18 cellular contexts compared by ENCODE assay signal in the genomic region with DNA sequence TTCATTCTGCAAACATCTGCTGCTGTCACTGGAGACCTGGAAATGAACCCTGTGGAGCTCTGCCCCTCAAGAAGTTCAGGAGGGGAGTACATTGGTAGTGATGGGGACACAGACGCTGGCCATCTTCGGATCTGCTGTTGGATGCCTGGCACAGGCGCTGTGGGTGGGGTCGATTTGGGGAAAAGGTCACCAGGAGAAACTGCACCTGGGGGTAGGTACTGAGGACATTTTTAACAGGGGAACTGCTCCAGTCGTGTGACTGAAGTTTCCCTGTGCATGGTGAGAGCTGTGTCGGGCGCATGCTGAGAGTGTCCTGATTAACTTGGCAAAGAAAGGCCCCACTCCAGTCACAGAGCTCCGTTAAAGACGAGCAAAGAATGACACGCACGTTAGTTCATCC. TPM values are rescaled to one million over a fixed set of nuclear protein-coding genes. Genes with fewer than 3 reads are reported as not detected.
DNase-seq lines count a peak whose midpoint lies in the region; ATAC-seq, FAIRE-seq and TF ChIP-seq lines count a peak whose summit lies in the region.
"Had no signal": no experiment of that assay in that cellular context is flagged by ENCODE, and none has a peak within 500 bp of the region (broad histone marks: within the 10 kb centered on the region; RNA-seq: fewer than 3 reads in every experiment).

No MANE protein-coding gene starts in this region.

- H3K27me3 ChIP-seq in right lobe of liver (no peaks in the 10 kb centered on the region), HepG2 (ENCODE audit: control insufficient read depth in 1 of 2, insufficient read depth in 2 of 2, low read length in 2 of 2) (peaks cover 0 to 3% of the 10 kb centered on the region in 2 experiments; a peak in 1 of 5 replicates), sigmoid colon (peaks cover 0 to 8% (median 0%) of the 10 kb centered on the region in 3 donors)
- H3K27me3 ChIP-seq: BE2C had no signal

- in situ Hi-C loops in HepG2 (cut with HindIII; ENCODE audit: extremely low pct_ligation_motif_present, low pct_unique_long_range_greater_than_20kb) = no loop called here

- H3K4me1 Mint-ChIP-seq in activated naive CD4-positive, alpha-beta T cell treated with anti-CD3 and anti-CD28 coated beads, Interleukin-2, amount 10 ng/mL, durations not matched to agents 7 days and 5 days = no peaks in the 10 kb centered on the region
- H3K4me1 Mint-ChIP-seq in Calu3 (ENCODE audit: low read depth, unreplicated experiment) = no peaks in the 10 kb centered on the region

- H3K9me3 ChIP-seq in right lobe of liver = no peaks in the 10 kb centered on the region
- no peaks in the 10 kb centered on the region for H3K9me3 ChIP-seq in HepG2 (ENCODE audit: low read length)
- no peaks in the 10 kb centered on the region for H3K9me3 ChIP-seq in kidney (ENCODE audit: control insufficient read depth in 1 of 2, low read length in 2 of 2)
- no peaks in the 10 kb centered on the region for H3K9me3 ChIP-seq in sigmoid colon
- H3K9me3 ChIP-seq: BE2C had no signal

- DNase-seq in right lobe of liver (peak in 2 of 3 donors; percentile 11 to 42), HepG2 (ENCODE audit: low spot score) (no peak), kidney (peak; percentile 27), sigmoid colon (peak; percentile 45), Calu3 (no peak), AML-193 (lab: John Stamatoyannopoulos, UW) (no peak)
- no peak for DNase-seq in activated naive CD4-positive, alpha-beta T cell treated with anti-CD3 and anti-CD28 coated beads, Interleukin-2, amount 10 ng/mL, durations not matched to agents 7 days and 5 days
- DNase-seq: ACHN; BE2C; CD8-positive, alpha-beta T cell; COR-L47; DND-41; GF-D8; H7 had no signal

- TF ChIP-seq RAD21 in HepG2 (CRISPR knock-in tag; IDR thresholded peaks at IDR 0.05) = no peak

- H3K4me3 Mint-ChIP-seq in activated naive CD4-positive, alpha-beta T cell treated with anti-CD3 and anti-CD28 coated beads, Interleukin-2, amount 10 ng/mL, durations not matched to agents 7 days and 5 days = no peak overlapping the region
- no peak overlapping the region for H3K4me3 Mint-ChIP-seq in Calu3 (ENCODE audit: low read depth, unreplicated experiment)
- H3K4me3 Mint-ChIP-seq: CD8-positive, alpha-beta T cell; GM23338 had no signal

- no peak overlapping the region for H2AFZ ChIP-seq in HepG2 (ENCODE audit: low read length)
- H2AFZ ChIP-seq: GM23338 had no signal

- CTCF ChIA-PET in HepG2 (lab: Yijun Ruan, JAX; ENCODE audit: low intra/inter-chr PET ratio, low total read pairs) (no interaction called here), Calu3 (lab: Charles Lee) (interaction anchor here (1.1 to 1.4 kb wide), 3 partner anchors 9 to 108 kb away, joined by 3 read pairs; no protein-coding TSS in a partner anchor)
- CTCF ChIA-PET in activated naive CD4-positive, alpha-beta T cell treated with anti-CD3 and anti-CD28 coated beads, Interleukin-2, amount 10 ng/mL, durations not matched to agents 7 days and 5 days (lab: Charles Lee) = interaction anchor here (1.3 kb wide), 1 partner anchor 9 kb away, joined by 3 read pairs; a partner anchor contains a TSS

- no peaks in the 10 kb centered on the region for H3K79me2 ChIP-seq in HepG2 (ENCODE audit: insufficient read depth, low read length)

- no peaks in the 10 kb centered on the region for H3K36me3 Mint-ChIP-seq in activated naive CD4-positive, alpha-beta T cell treated with anti-CD3 and anti-CD28 coated beads, Interleukin-2, amount 10 ng/mL, durations not matched to agents 7 days and 5 days
- H3K36me3 Mint-ChIP-seq in Calu3 (ENCODE audit: insufficient read depth, unreplicated experiment) = no peaks in the 10 kb centered on the region
- H3K36me3 Mint-ChIP-seq: CD8-positive, alpha-beta T cell had no signal

- no peak overlapping the region for H3K27ac Mint-ChIP-seq in activated naive CD4-positive, alpha-beta T cell treated with anti-CD3 and anti-CD28 coated beads, Interleukin-2, amount 10 ng/mL, durations not matched to agents 7 days and 5 days
- no peak overlapping the region for H3K27ac Mint-ChIP-seq in Calu3 (ENCODE audit: unreplicated experiment)
- H3K27ac Mint-ChIP-seq: CD8-positive, alpha-beta T cell; GM23338 had no signal

- BruUV-seq in HepG2 (replicated peaks; lab: Mats Ljungman, UMichigan) = no TSS peak
- no TSS peak for BruUV-seq in Calu3 (replicated peaks; lab: Mats Ljungman, UMichigan)

- no peaks in the 10 kb centered on the region for H3K9me3 Mint-ChIP-seq in activated naive CD4-positive, alpha-beta T cell treated with anti-CD3 and anti-CD28 coated beads, Interleukin-2, amount 10 ng/mL, durations not matched to agents 7 days and 5 days
- no peaks in the 10 kb centered on the region for H3K9me3 Mint-ChIP-seq in Calu3 (ENCODE audit: low read depth, unreplicated experiment)
- H3K9me3 Mint-ChIP-seq: CD8-positive, alpha-beta T cell; GM23338 had no signal

- no peak overlapping the region for H3K4me2 ChIP-seq in HepG2 (ENCODE audit: low read depth, low read length)
- H3K4me2 ChIP-seq: GM23338 had no signal

- 36% methylated on average over 9 of the region's 11 CpGs for WGBS in right lobe of liver (ENCODE audit: insufficient coverage, low coverage, low lambda C conversion rate, missing lambda C conversion rate)
- 72% methylated on average over 11 of the region's 11 CpGs for WGBS in HepG2 (ENCODE audit: low lambda C conversion rate)
- 77 to 88% methylated on average over 11 of the region's 11 CpGs for WGBS in sigmoid colon, 2 donors

- H3K27ac ChIP-seq in right lobe of liver (no peak overlapping the region), HepG2 (ENCODE audit: extremely low read length, insufficient read depth, low read length) (no peak overlapping the region), kidney (ENCODE audit: low read depth in 2 of 2, low read length in 2 of 2) (no peak overlapping the region), sigmoid colon (no peak overlapping the region)
- H3K27ac ChIP-seq: C4-2B, HL-60 had no signal

- no peak overlapping the region for H3K9ac ChIP-seq in HepG2 (ENCODE audit: insufficient read depth, low read depth, low read length)
- H3K9ac ChIP-seq in kidney (ENCODE audit: low read length in 2 of 2) = no peak overlapping the region

- ATAC-seq in right lobe of liver (no peak), HepG2 (no peak)
- ATAC-seq: CD8-positive, alpha-beta T cell; GM23338 had no signal

- TF ChIP-seq EP300 in HepG2 (IDR thresholded peaks at IDR 0.05; ENCODE audit: low read depth in 2 of 2, low read length in 2 of 2) (no peak), HepG2 (CRISPR knock-in tag; IDR thresholded peaks at IDR 0.05; ENCODE audit: borderline replicate concordance) (no peak), sigmoid colon (IDR thresholded peaks at IDR 0.05) (no peak)

- POLR2A ChIA-PET in HepG2 (lab: Yijun Ruan, JAX) = interaction anchor here (1.4 to 2.2 kb wide), 2 partner anchors 10 to 15 kb away, joined by 4 to 5 read pairs; a partner anchor contains a TSS

- H3K4me3 ChIP-seq in right lobe of liver = no peak overlapping the region
- no peak overlapping the region for H3K4me3 ChIP-seq in HepG2 (replicated peaks in 1 of 3; ENCODE audit: insufficient read depth in 1 of 3, low read depth in 2 of 3, low read length in 3 of 3)
- H3K4me3 ChIP-seq in kidney (ENCODE audit: low read length in 2 of 2) = no peak overlapping the region
- no peak overlapping the region for H3K4me3 ChIP-seq in sigmoid colon
- H3K4me3 ChIP-seq: GM23338 had no signal

- H3K27me3 Mint-ChIP-seq in activated naive CD4-positive, alpha-beta T cell treated with anti-CD3 and anti-CD28 coated beads, Interleukin-2, amount 10 ng/mL, durations not matched to agents 7 days and 5 days = peaks cover 9% of the 10 kb centered on the region
- peaks cover 36% of the 10 kb centered on the region for H3K27me3 Mint-ChIP-seq in Calu3 (ENCODE audit: unreplicated experiment)

- no peaks in the 10 kb centered on the region for H3K36me3 ChIP-seq in right lobe of liver
- no peaks in the 10 kb centered on the region for H3K36me3 ChIP-seq in HepG2 (replicated peaks in 1 of 2; ENCODE audit: control insufficient read depth in 1 of 2, insufficient read depth in 2 of 2, low read length in 2 of 2)
- no peaks in the 10 kb centered on the region for H3K36me3 ChIP-seq in kidney (ENCODE audit: control insufficient read depth in 1 of 2, insufficient read depth in 2 of 2, low read length in 2 of 2)
- no peaks in the 10 kb centered on the region for H3K36me3 ChIP-seq in sigmoid colon
- H3K36me3 ChIP-seq: BE2C had no signal

- TF ChIP-seq POLR2A in right lobe of liver (IDR thresholded peaks at IDR 0.05) = no peak
- no peak for TF ChIP-seq POLR2A in HepG2 (IDR thresholded peaks at IDR 0.05; ENCODE audit: insufficient read depth in 1 of 2, low read depth in 2 of 2, low read length in 2 of 2)
- no peak for TF ChIP-seq POLR2A in sigmoid colon (IDR thresholded peaks at IDR 0.05)

- no peaks in the 10 kb centered on the region for H4K20me1 ChIP-seq in HepG2 (ENCODE audit: insufficient read depth, low read length)

- no peak for FAIRE-seq in HepG2 (lab: Jason Lieb, UNC)
- no peak for FAIRE-seq in kidney (lab: Jason Lieb, UNC)

- H3K4me1 ChIP-seq in right lobe of liver (peaks cover 0 to 44% (median 12%) of the 10 kb centered on the region in 4 donors), HepG2 (ENCODE audit: insufficient read depth, low read length) (peaks cover 28% of the 10 kb centered on the region), kidney (ENCODE audit: control insufficient read depth in 1 of 2, insufficient read depth in 1 of 2, low read depth in 1 of 2, low read length in 2 of 2) (no peaks in the 10 kb centered on the region), sigmoid colon (peaks cover 0 to 11% (median 0%) of the 10 kb centered on the region in 4 donors)
- H3K4me1 ChIP-seq: BE2C had no signal

- intact Hi-C loops in right lobe of liver (cut with DNase I) = no loop called here
- intact Hi-C loops in HepG2 (cut with micrococcal nuclease; ENCODE audit: unreplicated experiment) = no loop called here
- intact Hi-C loops in kidney (cut with DNase I) = no loop called here
- intact Hi-C loops in sigmoid colon (cut with DNase I) = no loop called here
- intact Hi-C loops in Calu3 (cut with micrococcal nuclease; ENCODE audit: unreplicated experiment) = no loop called here

- TF ChIP-seq CTCF in right lobe of liver (IDR thresholded peaks at IDR 0.05) (no peak), HepG2 (CRISPR knock-in tag; IDR thresholded peaks at IDR 0.05) (no peak), kidney (IDR thresholded peaks at IDR 0.05; ENCODE audit: borderline replicate concordance, extremely low read depth, insufficient read depth) (no peak), sigmoid colon (IDR thresholded peaks at IDR 0.05) (no peak), Calu3 (IDR thresholded peaks at IDR 0.05; ENCODE audit: unreplicated experiment) (no peak)

RNA-seq across cellular contexts. Expression of a gene that starts 3.4 kb away (rescaled TPM):
- total RNA-seq in right lobe of liver (100 to 1,000 TPM in 1 of 6 experiments, 10 to 100 TPM in 5; 15.1 to 101 (median 55.8) TPM), HepG2 (2016; rRNA removed; fragmentation: Illumina TruSeq; extraction: Trizol) (0.71 and 0.74 TPM in 2 replicates), kidney (not detected), sigmoid colon (not detected), Calu3 (2022) (not detected in 2 replicates)
- 0.09 TPM in 1 of 2 replicates, not detected in the other for total RNA-seq in HepG2 (2016; cell fraction: cytosol; rRNA removed; fragmentation: Illumina TruSeq; extraction: Trizol; ENCODE audit: low read depth)
- 0.39 and 0.97 TPM in 2 replicates for total RNA-seq in HepG2 (2016; cell fraction: insoluble cytoplasmic fraction; rRNA removed; fragmentation: Illumina TruSeq; extraction: Trizol)
- total RNA-seq in HepG2 (2016; cell fraction: membrane; rRNA removed; fragmentation: Illumina TruSeq; extraction: Trizol) = 0.24 and 0.25 TPM in 2 replicates
- 0.69 and 0.87 TPM in 2 replicates for total RNA-seq in HepG2 (2016; cell fraction: nucleus; rRNA removed; fragmentation: Illumina TruSeq; extraction: Trizol)
- polyA plus RNA-seq in HepG2 (2011; rRNA removed) (1.3 and 2.0 TPM in 2 replicates), kidney (ENCODE audit: insufficient read depth, low read depth, low replicate concordance) (not detected), sigmoid colon (under 1 TPM in 1 of 3 donors, not detected in 2; 0.03 TPM)
- polyA plus RNA-seq in HepG2 (2011; cell fraction: cytosol; rRNA removed) = 0.65 and 0.95 TPM in 2 replicates
- polyA plus RNA-seq in HepG2 (2011; cell fraction: nucleus; rRNA removed) = 6.6 and 8.2 TPM in 2 replicates
- 1.1 and 2.5 TPM in 2 replicates for polyA plus RNA-seq in HepG2 (2012)
- polyA plus RNA-seq in HepG2 (2016; cell fraction: cytosol; fragmentation: Illumina TruSeq; extraction: Trizol; ENCODE audit: low read depth) = 0.12 and 0.17 TPM in 2 replicates
- polyA plus RNA-seq in HepG2 (2016; cell fraction: insoluble cytoplasmic fraction; fragmentation: Illumina TruSeq; extraction: Trizol; ENCODE audit: low read depth) = 0.78 and 0.88 TPM in 2 replicates
- polyA plus RNA-seq in HepG2 (2016; cell fraction: membrane; fragmentation: Illumina TruSeq; extraction: Trizol; ENCODE audit: low read depth) = 0.21 and 0.22 TPM in 2 replicates
- polyA plus RNA-seq in HepG2 (2016; cell fraction: nucleus; fragmentation: Illumina TruSeq; extraction: Trizol; ENCODE audit: insufficient read depth, low read depth) = 2.7 and 2.8 TPM in 2 replicates
- 2.2 TPM in 1 of 2 replicates, not detected in the other for polyA minus RNA-seq in HepG2 (2011; rRNA and poly(A)+ RNA removed; ENCODE audit: low replicate concordance)
- polyA minus RNA-seq in HepG2 (2011; cell fraction: cytosol; rRNA and poly(A)+ RNA removed) = 0.53 and 0.59 TPM in 2 replicates
- polyA minus RNA-seq in HepG2 (2011; cell fraction: nucleus; rRNA and poly(A)+ RNA removed) = 0.75 and 1.2 TPM in 2 replicates
- total RNA-seq: A172; CD8-positive, alpha-beta T cell; GM23338; H7 had no signal
- polyA plus RNA-seq: GM23338 had no signal

RNA-seq across cellular contexts. Expression of a gene that starts 9.8 kb away (rescaled TPM):
- total RNA-seq in right lobe of liver (10 to 100 TPM; 23.5 to 48.9 (median 28.2) TPM), HepG2 (2016; rRNA removed; fragmentation: Illumina TruSeq; extraction: Trizol) (16.1 and 43.1 TPM in 2 replicates), kidney (3.3 TPM), sigmoid colon (under 1 TPM in 1 of 4 donors, not detected in 3; 0.66 TPM), Calu3 (2022) (1.1 and 1.3 TPM in 2 replicates)
- 8.0 and 11.1 TPM in 2 replicates for total RNA-seq in HepG2 (2016; cell fraction: cytosol; rRNA removed; fragmentation: Illumina TruSeq; extraction: Trizol; ENCODE audit: low read depth)
- total RNA-seq in HepG2 (2016; cell fraction: insoluble cytoplasmic fraction; rRNA removed; fragmentation: Illumina TruSeq; extraction: Trizol) = 15.2 and 40.9 TPM in 2 replicates
- total RNA-seq in HepG2 (2016; cell fraction: membrane; rRNA removed; fragmentation: Illumina TruSeq; extraction: Trizol) = 18.0 and 22.7 TPM in 2 replicates
- 29.6 and 33.9 TPM in 2 replicates for total RNA-seq in HepG2 (2016; cell fraction: nucleus; rRNA removed; fragmentation: Illumina TruSeq; extraction: Trizol)
- polyA plus RNA-seq in HepG2 (2011; rRNA removed) (32.0 and 50.7 TPM in 2 replicates), kidney (ENCODE audit: insufficient read depth, low read depth, low replicate concordance) (7.0 TPM), sigmoid colon (under 1 TPM; 0.25 to 0.60 (median 0.46) TPM)
- polyA plus RNA-seq in HepG2 (2011; cell fraction: cytosol; rRNA removed) = 31.3 and 65.1 TPM in 2 replicates
- polyA plus RNA-seq in HepG2 (2011; cell fraction: nucleus; rRNA removed) = 65.1 and 66.5 TPM in 2 replicates
- 30.3 and 44.6 TPM in 2 replicates for polyA plus RNA-seq in HepG2 (2012)
- 10.6 and 12.9 TPM in 2 replicates for polyA plus RNA-seq in HepG2 (2016; cell fraction: cytosol; fragmentation: Illumina TruSeq; extraction: Trizol; ENCODE audit: low read depth)
- 21.1 and 21.2 TPM in 2 replicates for polyA plus RNA-seq in HepG2 (2016; cell fraction: insoluble cytoplasmic fraction; fragmentation: Illumina TruSeq; extraction: Trizol; ENCODE audit: low read depth)
- 18.9 and 20.1 TPM in 2 replicates for polyA plus RNA-seq in HepG2 (2016; cell fraction: membrane; fragmentation: Illumina TruSeq; extraction: Trizol; ENCODE audit: low read depth)
- polyA plus RNA-seq in HepG2 (2016; cell fraction: nucleus; fragmentation: Illumina TruSeq; extraction: Trizol; ENCODE audit: insufficient read depth, low read depth) = 72.0 and 85.3 TPM in 2 replicates
- 47.2 TPM in 1 of 2 replicates, not detected in the other for polyA minus RNA-seq in HepG2 (2011; rRNA and poly(A)+ RNA removed; ENCODE audit: low replicate concordance)
- polyA minus RNA-seq in HepG2 (2011; cell fraction: cytosol; rRNA and poly(A)+ RNA removed) = 30.8 and 35.4 TPM in 2 replicates
- 5.7 and 6.3 TPM in 2 replicates for polyA minus RNA-seq in HepG2 (2011; cell fraction: nucleus; rRNA and poly(A)+ RNA removed)
- total RNA-seq: A172; CD8-positive, alpha-beta T cell had no signal

RNA-seq across cellular contexts. Expression of a gene that starts 38.5 kb away (rescaled TPM):
- total RNA-seq in right lobe of liver (10 to 100 TPM; 16.4 to 30.2 (median 24.0) TPM), HepG2 (2016; rRNA removed; fragmentation: Illumina TruSeq; extraction: Trizol) (14.7 and 21.2 TPM in 2 replicates), kidney (44.8 TPM), sigmoid colon (10 to 100 TPM; 26.4 to 33.8 (median 28.9) TPM), Calu3 (2022) (62.3 and 63.8 TPM in 2 replicates)
- total RNA-seq in HepG2 (2016; cell fraction: cytosol; rRNA removed; fragmentation: Illumina TruSeq; extraction: Trizol; ENCODE audit: low read depth) = 3.8 and 5.1 TPM in 2 replicates
- total RNA-seq in HepG2 (2016; cell fraction: insoluble cytoplasmic fraction; rRNA removed; fragmentation: Illumina TruSeq; extraction: Trizol) = 14.1 and 20.6 TPM in 2 replicates
- 8.3 and 8.6 TPM in 2 replicates for total RNA-seq in HepG2 (2016; cell fraction: membrane; rRNA removed; fragmentation: Illumina TruSeq; extraction: Trizol)
- 34.2 and 37.1 TPM in 2 replicates for total RNA-seq in HepG2 (2016; cell fraction: nucleus; rRNA removed; fragmentation: Illumina TruSeq; extraction: Trizol)
- polyA plus RNA-seq in HepG2 (2011; rRNA removed) (17.6 and 22.1 TPM in 2 replicates), kidney (ENCODE audit: insufficient read depth, low read depth, low replicate concordance) (11.4 TPM), sigmoid colon (10 to 100 TPM in 1 of 3 donors, 1 to 10 TPM in 2; 5.5 to 14.4 (median 6.0) TPM)
- polyA plus RNA-seq in HepG2 (2011; cell fraction: cytosol; rRNA removed) = 11.0 and 12.5 TPM in 2 replicates
- polyA plus RNA-seq in HepG2 (2011; cell fraction: nucleus; rRNA removed) = 66.1 and 66.9 TPM in 2 replicates
- 15.7 and 19.2 TPM in 2 replicates for polyA plus RNA-seq in HepG2 (2012)
- polyA plus RNA-seq in HepG2 (2016; cell fraction: cytosol; fragmentation: Illumina TruSeq; extraction: Trizol; ENCODE audit: low read depth) = 1.2 TPM in 2 replicates
- polyA plus RNA-seq in HepG2 (2016; cell fraction: insoluble cytoplasmic fraction; fragmentation: Illumina TruSeq; extraction: Trizol; ENCODE audit: low read depth) = 9.6 and 12.3 TPM in 2 replicates
- polyA plus RNA-seq in HepG2 (2016; cell fraction: membrane; fragmentation: Illumina TruSeq; extraction: Trizol; ENCODE audit: low read depth) = 2.8 TPM in 2 replicates
- 46.7 and 52.0 TPM in 2 replicates for polyA plus RNA-seq in HepG2 (2016; cell fraction: nucleus; fragmentation: Illumina TruSeq; extraction: Trizol; ENCODE audit: insufficient read depth, low read depth)
- 30.7 and 49.9 TPM in 2 replicates for polyA minus RNA-seq in HepG2 (2011; rRNA and poly(A)+ RNA removed; ENCODE audit: low replicate concordance)
- 19.2 and 20.2 TPM in 2 replicates for polyA minus RNA-seq in HepG2 (2011; cell fraction: cytosol; rRNA and poly(A)+ RNA removed)
- polyA minus RNA-seq in HepG2 (2011; cell fraction: nucleus; rRNA and poly(A)+ RNA removed) = 69.8 and 75.6 TPM in 2 replicates

RNA-seq across cellular contexts. Expression of a gene that starts 44.6 kb away (rescaled TPM):
- not detected for total RNA-seq in right lobe of liver
- not detected in 2 replicates for total RNA-seq in HepG2 (2016; rRNA removed; fragmentation: Illumina TruSeq; extraction: Trizol)
- not detected in 2 replicates for total RNA-seq in HepG2 (2016; cell fraction: cytosol; rRNA removed; fragmentation: Illumina TruSeq; extraction: Trizol; ENCODE audit: low read depth)
- not detected in 2 replicates for total RNA-seq in HepG2 (2016; cell fraction: insoluble cytoplasmic fraction; rRNA removed; fragmentation: Illumina TruSeq; extraction: Trizol)
- total RNA-seq in HepG2 (2016; cell fraction: membrane; rRNA removed; fragmentation: Illumina TruSeq; extraction: Trizol) = not detected in 2 replicates
- total RNA-seq in HepG2 (2016; cell fraction: nucleus; rRNA removed; fragmentation: Illumina TruSeq; extraction: Trizol) = not detected in 2 replicates
- polyA plus RNA-seq in HepG2 (2011; rRNA removed) = not detected in 2 replicates
- not detected in 2 replicates for polyA plus RNA-seq in HepG2 (2011; cell fraction: cytosol; rRNA removed)
- polyA plus RNA-seq in HepG2 (2011; cell fraction: nucleus; rRNA removed) = not detected in 2 replicates
- polyA plus RNA-seq in HepG2 (2012) = 0.15 and 0.17 TPM in 2 replicates
- not detected in 2 replicates for polyA plus RNA-seq in HepG2 (2016; cell fraction: cytosol; fragmentation: Illumina TruSeq; extraction: Trizol; ENCODE audit: low read depth)
- not detected in 2 replicates for polyA plus RNA-seq in HepG2 (2016; cell fraction: insoluble cytoplasmic fraction; fragmentation: Illumina TruSeq; extraction: Trizol; ENCODE audit: low read depth)
- polyA plus RNA-seq in HepG2 (2016; cell fraction: membrane; fragmentation: Illumina TruSeq; extraction: Trizol; ENCODE audit: low read depth) = not detected in 2 replicates
- not detected in 2 replicates for polyA plus RNA-seq in HepG2 (2016; cell fraction: nucleus; fragmentation: Illumina TruSeq; extraction: Trizol; ENCODE audit: insufficient read depth, low read depth)
- polyA minus RNA-seq in HepG2 (2011; rRNA and poly(A)+ RNA removed; ENCODE audit: low replicate concordance) = not detected in 2 replicates
- polyA minus RNA-seq in HepG2 (2011; cell fraction: cytosol; rRNA and poly(A)+ RNA removed) = not detected in 2 replicates
- not detected in 2 replicates for polyA minus RNA-seq in HepG2 (2011; cell fraction: nucleus; rRNA and poly(A)+ RNA removed)
- total RNA-seq in kidney = not detected
- not detected for polyA plus RNA-seq in kidney (ENCODE audit: insufficient read depth, low read depth, low replicate concordance)
- total RNA-seq in sigmoid colon = under 1 TPM in 1 of 4 donors, not detected in 3; 0.54 TPM
- not detected for polyA plus RNA-seq in sigmoid colon
- total RNA-seq in Calu3 (2022) = not detected in 2 replicates
- total RNA-seq: A172; CD8-positive, alpha-beta T cell; GM23338; H7 had no signal
- polyA plus RNA-seq: GM23338 had no signal

Comparison
In these comparisons a context has a peak if more than half of its experiments do, and no peak if none do; other contexts are left out.
1. DNase-seq: peak in right lobe of liver (2 of 3), kidney (single experiment) and sigmoid colon (single experiment); none in HepG2 (single experiment), activated naive CD4-positive, alpha-beta T cell treated with anti-CD3 and anti-CD28 coated beads, Interleukin-2, amount 10 ng/mL, durations not matched to agents 7 days and 5 days (single experiment), Calu3 (single experiment) and AML-193 (0 of 2).
2. RNA of a gene that starts 3.4 kb away (total RNA-seq): 15.1 to 101 TPM in right lobe of liver; 0.09 to 0.97 TPM in HepG2, not detected in kidney (single experiment), not detected in Calu3 and not detected in sigmoid colon; every median in the first group is over 4 times any median in the second.